Comparison of ENCODE assay signal across 37 cellular contexts in genomic region chr2:208854717-208855116, GRCh38.
DNase-seq lines count a peak whose midpoint lies in the region; ATAC-seq, FAIRE-seq and TF ChIP-seq lines count a peak whose summit lies in the region.
"Had no signal": no experiment of that assay in that cellular context is flagged by ENCODE, and none has a peak within 500 bp of the region (broad histone marks: within the 10 kb centered on the region; RNA-seq: fewer than 3 reads in every experiment).

No MANE protein-coding gene starts in this region.

- H3K4me3 ChIP-seq in HEK293 (ENCODE audit: low read depth, low read length): no peak overlapping the region
- peak overlapping the region; percentile 45 for H3K4me3 ChIP-seq in endodermal cell (ENCODE audit: low read length)
- H3K4me3 ChIP-seq: A549; BLaER1; BLaER1 treated with 17β-estradiol and CSF1 and Interleukin-3, amounts not matched to agents 10 nM and 100 nM had no signal

- H3K36me3 ChIP-seq in HEK293 (ENCODE audit: control insufficient read depth in 2 of 2, insufficient read depth in 1 of 2, low read length in 2 of 2) (no peaks in the 10 kb centered on the region), endodermal cell (ENCODE audit: control insufficient read depth, insufficient read depth, low read length) (no peaks in the 10 kb centered on the region)
- H3K36me3 ChIP-seq: BE2C; BLaER1; BLaER1 treated with 17β-estradiol and CSF1 and Interleukin-3, amounts not matched to agents 10 nM and 100 nM had no signal

- TF ChIP-seq POLR2A in GM12892 (IDR thresholded peaks at IDR 0.05; ENCODE audit: low read depth, low read length): no peak

- POLR2A ChIA-PET in HEK293 (lab: Yijun Ruan, JAX) (no interaction called here), WTC11 (lab: Charles Lee) (no interaction called here)

- in situ Hi-C loops in KBM-7 (cut with MboI; ENCODE audit: low pct_unique_long_range_greater_than_20kb, low sequenced_read_pairs): no loop called here

- H3K36me3 Mint-ChIP-seq in WTC11 (peaks cover 50% of the 10 kb centered on the region), endodermal cell (ENCODE audit: low read depth) (peaks cover 7% of the 10 kb centered on the region)
- no peaks in the 10 kb centered on the region for H3K36me3 Mint-ChIP-seq in stimulated activated naive B cell treated with anti-CD40 and anti-IgM and Interleukin-4, amounts not matched to agents 10 μg/mL and 1 μg/mL and 100 μg/mL, for 72 hours
- H3K36me3 Mint-ChIP-seq: CD14-positive monocyte; CD4-positive, alpha-beta memory T cell; CD4-positive, CD25-positive, alpha-beta regulatory T cell; CD8-positive, alpha-beta memory T cell; CD8-positive, alpha-beta T cell had no signal

- no peak for FAIRE-seq in GM12892 (lab: Jason Lieb, UNC)
- FAIRE-seq: A204.1, A549, D721Med had no signal

- no peaks in the 10 kb centered on the region for H3K4me1 ChIP-seq in HEK293 (ENCODE audit: control insufficient read depth, insufficient read depth, low read length)
- H3K4me1 ChIP-seq in endodermal cell (ENCODE audit: control insufficient read depth, insufficient read depth, low read length): no peaks in the 10 kb centered on the region
- H3K4me1 ChIP-seq: A549, BE2C, Caco-2 had no signal

- TF ChIP-seq CTCF in HEK293 (tag by site-specific recombination; IDR thresholded peaks at IDR 0.05) (no peak), WTC11 (IDR thresholded peaks at IDR 0.05) (no peak), endodermal cell (conservative IDR thresholded peaks at IDR 0.05) (no peak)

- DNase-seq in KBM-7 (peak; percentile 2), WTC11 (ENCODE audit: low spot score) (peak; percentile 16), endodermal cell (no peak), GDM1 (lab: John Stamatoyannopoulos, UW) (no peak), GM12892 (ENCODE audit: insufficient read length) (no peak)
- no peak for DNase-seq in stimulated activated CD4-positive, alpha-beta T cell treated with anti-CD3 and anti-CD28 coated beads, Interleukin-12 subunit alpha, Interleukin-12 subunit beta, amount 100 ng/mL, for 4 hours
- no peak for DNase-seq in stimulated activated naive B cell treated with anti-CD40 and anti-IgM and Interleukin-4, amounts not matched to agents 10 μg/mL and 1 μg/mL and 100 μg/mL, for 72 hours
- DNase-seq: 8988T; ACHN; AML-193; BE2C; C1 segment of cervical spinal cord; Caco-2; Calu3; CD4-positive, alpha-beta memory T cell; CD4-positive, alpha-beta T cell; CD4-positive, CD25-positive, alpha-beta regulatory T cell; CD8-positive, alpha-beta memory T cell; CD8-positive, alpha-beta T cell; COR-L47; DMS 273 treated with DMSO at 0.1 percent for 48 hours; DMS153; DMS53; DMS79; DMS79 treated with DMSO at 0.1 percent for 48 hours; DND-41; EL had no signal

- ATAC-seq in WTC11: no peak
- ATAC-seq in stimulated activated naive B cell treated with anti-CD40 and anti-IgM and Interleukin-4, amounts not matched to agents 10 μg/mL and 1 μg/mL and 100 μg/mL, for 72 hours (replicated peaks): no peak
- ATAC-seq: A549; CD8-positive, alpha-beta T cell had no signal

- no peaks in the 10 kb centered on the region for H3K9me3 ChIP-seq in HEK293 (ENCODE audit: control insufficient read depth, insufficient read depth, low read depth, low read length)
- peaks cover 35% of the 10 kb centered on the region for H3K9me3 ChIP-seq in endodermal cell (ENCODE audit: control insufficient read depth, low read length)
- H3K9me3 ChIP-seq: A549, BE2C had no signal

- CTCF ChIA-PET in HEK293 (lab: Yijun Ruan, JAX) (no interaction called here), WTC11 (lab: Charles Lee) (no interaction called here)

- no peak overlapping the region for H3K27ac Mint-ChIP-seq in WTC11
- H3K27ac Mint-ChIP-seq in endodermal cell: no peak overlapping the region
- no peak overlapping the region for H3K27ac Mint-ChIP-seq in stimulated activated naive B cell treated with anti-CD40 and anti-IgM and Interleukin-4, amounts not matched to agents 10 μg/mL and 1 μg/mL and 100 μg/mL, for 72 hours
- H3K27ac Mint-ChIP-seq: B cell; CD14-positive monocyte; CD4-positive, alpha-beta memory T cell; CD4-positive, alpha-beta T cell; CD4-positive, CD25-positive, alpha-beta regulatory T cell; CD8-positive, alpha-beta memory T cell; CD8-positive, alpha-beta T cell had no signal

- H3K9ac ChIP-seq in endodermal cell (ENCODE audit: extremely low read depth, low read length, poor library complexity, severe bottlenecking): no peak overlapping the region
- H3K9ac ChIP-seq: BLaER1; BLaER1 treated with 17β-estradiol and CSF1 and Interleukin-3, amounts not matched to agents 10 nM and 100 nM had no signal

- no peaks in the 10 kb centered on the region for H3K27me3 ChIP-seq in endodermal cell (ENCODE audit: control insufficient read depth, insufficient read depth, low read length, poor library complexity, severe bottlenecking)
- H3K27me3 ChIP-seq: BE2C; BLaER1; BLaER1 treated with 17β-estradiol and CSF1 and Interleukin-3, amounts not matched to agents 10 nM and 100 nM had no signal

- 96 to 97% methylated on average over 5 to 6 of the region's 6 CpGs for WGBS in endodermal cell (ENCODE audit: insufficient coverage in 1 of 2, insufficient read length in 1 of 2), 2 experiments

- H3K4me3 Mint-ChIP-seq in WTC11 (no peak overlapping the region), endodermal cell (no peak overlapping the region)
- H3K4me3 Mint-ChIP-seq in stimulated activated naive B cell treated with anti-CD40 and anti-IgM and Interleukin-4, amounts not matched to agents 10 μg/mL and 1 μg/mL and 100 μg/mL, for 72 hours: no peak overlapping the region
- H3K4me3 Mint-ChIP-seq: B cell; CD14-positive monocyte; CD4-positive, alpha-beta memory T cell; CD4-positive, alpha-beta T cell; CD4-positive, CD25-positive, alpha-beta regulatory T cell; CD8-positive, alpha-beta memory T cell; CD8-positive, alpha-beta T cell had no signal

- H3K4me1 Mint-ChIP-seq in WTC11 (peaks cover 7% of the 10 kb centered on the region), endodermal cell (no peaks in the 10 kb centered on the region)
- H3K4me1 Mint-ChIP-seq in stimulated activated naive B cell treated with anti-CD40 and anti-IgM and Interleukin-4, amounts not matched to agents 10 μg/mL and 1 μg/mL and 100 μg/mL, for 72 hours: no peaks in the 10 kb centered on the region
- H3K4me1 Mint-ChIP-seq: B cell; CD14-positive monocyte; CD4-positive, alpha-beta memory T cell; CD4-positive, CD25-positive, alpha-beta regulatory T cell; CD8-positive, alpha-beta memory T cell had no signal

- no peak overlapping the region for H3K27ac ChIP-seq in HEK293 (ENCODE audit: extremely low read depth, low read depth, low read length)
- no peak overlapping the region for H3K27ac ChIP-seq in endodermal cell (ENCODE audit: low read depth, low read length)
- H3K27ac ChIP-seq: 22Rv1; A549; BLaER1; BLaER1 treated with 17β-estradiol and CSF1 and Interleukin-3, amounts not matched to agents 10 nM and 100 nM; C4-2B had no signal

- H3K27me3 Mint-ChIP-seq in WTC11 (ENCODE audit: low read depth): peaks cover 4% of the 10 kb centered on the region
- H3K27me3 Mint-ChIP-seq in endodermal cell (ENCODE audit: insufficient read depth): no peaks in the 10 kb centered on the region
- no peaks in the 10 kb centered on the region for H3K27me3 Mint-ChIP-seq in stimulated activated naive B cell treated with anti-CD40 and anti-IgM and Interleukin-4, amounts not matched to agents 10 μg/mL and 1 μg/mL and 100 μg/mL, for 72 hours
- H3K27me3 Mint-ChIP-seq: B cell; CD4-positive, alpha-beta memory T cell; CD4-positive, alpha-beta T cell; CD4-positive, CD25-positive, alpha-beta regulatory T cell had no signal

- H3K9me3 Mint-ChIP-seq in WTC11: peaks cover 65% of the 10 kb centered on the region
- H3K9me3 Mint-ChIP-seq in endodermal cell: peaks cover 62% of the 10 kb centered on the region
- peaks cover 11 to 16% of the 10 kb centered on the region in 2 donors for H3K9me3 Mint-ChIP-seq in stimulated activated naive B cell treated with anti-CD40 and anti-IgM and Interleukin-4, amounts not matched to agents 10 μg/mL and 1 μg/mL and 100 μg/mL, for 72 hours

TF ChIP-seq in HEK293, 187 proteins besides CTCF, POLR2A, EP300 and RAD21:
- TF ChIP-seq ZNF623 (tag by site-specific recombination; IDR thresholded peaks at IDR 0.05): no peak
- TF ChIP-seq WT1 (tag by site-specific recombination; IDR thresholded peaks at IDR 0.05): no peak
- TF ChIP-seq ZFHX2 (tag by site-specific recombination; conservative IDR thresholded peaks at IDR 0.05): no peak
- no peak for TF ChIP-seq TRIM28 (IDR thresholded peaks at IDR 0.05; ENCODE audit: borderline replicate concordance, low read length)
- TF ChIP-seq ZNF629 (tag by site-specific recombination; IDR thresholded peaks at IDR 0.05): no peak
- TF ChIP-seq ZNF514 (tag by site-specific recombination; IDR thresholded peaks at IDR 0.05): no peak
- no peak for TF ChIP-seq ZNF239 (tag by site-specific recombination; IDR thresholded peaks at IDR 0.05)
- peak; percentile 74 for TF ChIP-seq SETDB1 (IDR thresholded peaks at IDR 0.05; ENCODE audit: insufficient read length, low read length)
- TF ChIP-seq REPIN1 (tag by site-specific recombination; IDR thresholded peaks at IDR 0.05; ENCODE audit: low read depth): no peak

TF ChIP-seq in WTC11, 78 proteins besides CTCF, POLR2A, EP300 and RAD21 (continues in another document):
- TF ChIP-seq ZMAT4 (CRISPR knock-in tag; IDR thresholded peaks at IDR 0.05) (no peak), OVOL2 (CRISPR knock-in tag; IDR thresholded peaks at IDR 0.05; ENCODE audit: borderline replicate concordance) (no peak), SP1 (CRISPR knock-in tag; conservative IDR thresholded peaks at IDR 0.05) (no peak), FOXK1 (CRISPR knock-in tag; IDR thresholded peaks at IDR 0.05) (no peak), TEAD4 (CRISPR knock-in tag; IDR thresholded peaks at IDR 0.05) (no peak)
- TF ChIP-seq, protein P1, sequence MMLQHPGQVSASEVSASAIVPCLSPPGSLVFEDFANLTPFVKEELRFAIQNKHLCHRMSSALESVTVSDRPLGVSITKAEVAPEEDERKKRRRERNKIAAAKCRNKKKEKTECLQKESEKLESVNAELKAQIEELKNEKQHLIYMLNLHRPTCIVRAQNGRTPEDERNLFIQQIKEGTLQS (CRISPR knock-in tag; conservative IDR thresholded peaks at IDR 0.05): no peak
- TF ChIP-seq, protein P2, sequence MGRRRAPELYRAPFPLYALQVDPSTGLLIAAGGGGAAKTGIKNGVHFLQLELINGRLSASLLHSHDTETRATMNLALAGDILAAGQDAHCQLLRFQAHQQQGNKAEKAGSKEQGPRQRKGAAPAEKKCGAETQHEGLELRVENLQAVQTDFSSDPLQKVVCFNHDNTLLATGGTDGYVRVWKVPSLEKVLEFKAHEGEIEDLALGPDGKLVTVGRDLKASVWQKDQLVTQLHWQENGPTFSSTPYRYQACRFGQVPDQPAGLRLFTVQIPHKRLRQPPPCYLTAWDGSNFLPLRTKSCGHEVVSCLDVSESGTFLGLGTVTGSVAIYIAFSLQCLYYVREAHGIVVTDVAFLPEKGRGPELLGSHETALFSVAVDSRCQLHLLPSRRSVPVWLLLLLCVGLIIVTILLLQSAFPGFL (CRISPR knock-in tag; IDR thresholded peaks at IDR 0.05; ENCODE audit: borderline replicate concordance): no peak

Comparison
In these comparisons a context has a peak if more than half of its experiments do, and no peak if none do; other contexts are left out.
1. DNase-seq: peak in KBM-7 (single experiment) and WTC11 (single experiment); none in endodermal cell (single experiment), stimulated activated CD4-positive, alpha-beta T cell treated with anti-CD3 and anti-CD28 coated beads, Interleukin-12 subunit alpha, Interleukin-12 subunit beta, amount 100 ng/mL, for 4 hours (single experiment), stimulated activated naive B cell treated with anti-CD40 and anti-IgM and Interleukin-4, amounts not matched to agents 10 μg/mL and 1 μg/mL and 100 μg/mL, for 72 hours (single experiment), GDM1 (single experiment) and GM12892 (single experiment).